13 cellular contexts compared by ENCODE assay signal in the genomic region with DNA sequence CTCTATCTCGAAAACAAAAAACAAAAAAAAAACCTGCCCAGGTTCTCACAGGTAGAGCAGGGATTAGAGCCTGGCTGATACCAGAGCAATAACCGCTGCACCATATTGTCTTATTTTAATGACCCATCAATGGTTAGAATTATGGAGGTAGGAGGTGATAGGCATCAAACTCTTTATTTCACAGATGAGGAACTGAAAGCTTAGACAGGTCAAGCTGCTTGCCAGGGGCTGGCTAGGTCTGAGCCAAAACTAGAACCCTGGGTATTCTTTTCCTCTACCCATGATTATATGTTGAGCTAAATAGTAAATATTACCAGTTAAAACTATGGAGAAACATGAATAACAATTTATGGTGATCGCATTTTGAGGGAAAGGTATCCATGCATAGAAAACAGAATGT. TPM values are rescaled to one million over a fixed set of nuclear protein-coding genes. Genes with fewer than 3 reads are reported as not detected.
"Had no signal": no experiment of that assay in that cellular context is flagged by ENCODE, and none has a peak within 500 bp of the region (broad histone marks: within the 10 kb centered on the region; RNA-seq: fewer than 3 reads in every experiment).

No MANE protein-coding gene starts in this region.

- H3K4me3 Mint-ChIP-seq: activated CD4-positive, alpha-beta memory T cell treated with anti-CD3 and anti-CD28 coated beads, Interleukin-2, amount 10 ng/mL, durations not matched to agents 7 days and 5 days; activated CD8-positive, alpha-beta memory T cell treated with anti-CD3 and anti-CD28 coated beads, Interleukin-2, amount 10 ng/mL, durations not matched to agents 7 days and 5 days; central memory CD8-positive, alpha-beta T cell; T-helper 2 cell treated with Interferon-gamma antibody and Interleukin-4, amounts not matched to agents 5 μg/mL and 100 μg/mL, for 36 hours; WTC11 had no signal

- H3K9ac ChIP-seq: parathyroid adenoma had no signal

- H3K27ac ChIP-seq: lower lobe of right lung, parathyroid adenoma had no signal

- H3K9me3 Mint-ChIP-seq: activated CD4-positive, alpha-beta memory T cell treated with anti-CD3 and anti-CD28 coated beads, Interleukin-2, amount 10 ng/mL, durations not matched to agents 7 days and 5 days; activated T-helper 17 cell treated with anti-CD3 and anti-CD28 coated beads, Interleukin-2, amount 50 U/mL, for 72 hours; central memory CD8-positive, alpha-beta T cell; naive thymus-derived CD8-positive, alpha-beta T cell; T-helper 2 cell treated with Interferon-gamma antibody and Interleukin-4, amounts not matched to agents 5 μg/mL and 100 μg/mL, for 36 hours; WTC11 had no signal

- H3K4me1 Mint-ChIP-seq: activated T-helper 17 cell treated with anti-CD3 and anti-CD28 coated beads, Interleukin-2, amount 50 U/mL, for 72 hours; central memory CD8-positive, alpha-beta T cell had no signal

- H3K79me2 ChIP-seq: parathyroid adenoma had no signal

- H3K36me3 Mint-ChIP-seq: activated CD8-positive, alpha-beta memory T cell treated with anti-CD3 and anti-CD28 coated beads, Interleukin-2, amount 10 ng/mL, durations not matched to agents 7 days and 5 days; naive thymus-derived CD8-positive, alpha-beta T cell had no signal

- H3K27ac Mint-ChIP-seq: activated CD4-positive, alpha-beta memory T cell treated with anti-CD3 and anti-CD28 coated beads, Interleukin-2, amount 10 ng/mL, durations not matched to agents 7 days and 5 days; activated CD8-positive, alpha-beta memory T cell treated with anti-CD3 and anti-CD28 coated beads, Interleukin-2, amount 10 ng/mL, durations not matched to agents 7 days and 5 days; activated T-helper 17 cell treated with anti-CD3 and anti-CD28 coated beads, Interleukin-2, amount 50 U/mL, for 72 hours; naive thymus-derived CD8-positive, alpha-beta T cell; T-helper 2 cell treated with Interferon-gamma antibody and Interleukin-4, amounts not matched to agents 5 μg/mL and 100 μg/mL, for 36 hours; WTC11 had no signal

- H3K9me3 ChIP-seq: lower lobe of right lung had no signal

- DNase-seq: activated naive CD4-positive, alpha-beta T cell; activated T-cell treated with anti-CD3 and anti-CD28 coated beads, Interleukin-2, amount 50 U/mL, for 1 hour; lower lobe of right lung; stimulated activated CD4-positive, alpha-beta T cell treated with anti-CD3 and anti-CD28 coated beads, Interleukin-12 subunit alpha, Interleukin-12 subunit beta, amount 100 ng/mL, for 4 hours had no signal

- H3K4me3 ChIP-seq: coronary artery, lower lobe of right lung had no signal

RNA-seq across cellular contexts. Expression of a gene that starts 2.0 kb away (rescaled TPM):
- total RNA-seq: activated CD8-positive, alpha-beta memory T cell treated with anti-CD3 and anti-CD28 coated beads, Interleukin-2, amount 10 ng/mL, durations not matched to agents 7 days and 5 days; naive thymus-derived CD8-positive, alpha-beta T cell had no signal
- polyA plus RNA-seq: naive thymus-derived CD8-positive, alpha-beta T cell had no signal
